1 cellular context compared by ENCODE assay signal in the genomic region with DNA sequence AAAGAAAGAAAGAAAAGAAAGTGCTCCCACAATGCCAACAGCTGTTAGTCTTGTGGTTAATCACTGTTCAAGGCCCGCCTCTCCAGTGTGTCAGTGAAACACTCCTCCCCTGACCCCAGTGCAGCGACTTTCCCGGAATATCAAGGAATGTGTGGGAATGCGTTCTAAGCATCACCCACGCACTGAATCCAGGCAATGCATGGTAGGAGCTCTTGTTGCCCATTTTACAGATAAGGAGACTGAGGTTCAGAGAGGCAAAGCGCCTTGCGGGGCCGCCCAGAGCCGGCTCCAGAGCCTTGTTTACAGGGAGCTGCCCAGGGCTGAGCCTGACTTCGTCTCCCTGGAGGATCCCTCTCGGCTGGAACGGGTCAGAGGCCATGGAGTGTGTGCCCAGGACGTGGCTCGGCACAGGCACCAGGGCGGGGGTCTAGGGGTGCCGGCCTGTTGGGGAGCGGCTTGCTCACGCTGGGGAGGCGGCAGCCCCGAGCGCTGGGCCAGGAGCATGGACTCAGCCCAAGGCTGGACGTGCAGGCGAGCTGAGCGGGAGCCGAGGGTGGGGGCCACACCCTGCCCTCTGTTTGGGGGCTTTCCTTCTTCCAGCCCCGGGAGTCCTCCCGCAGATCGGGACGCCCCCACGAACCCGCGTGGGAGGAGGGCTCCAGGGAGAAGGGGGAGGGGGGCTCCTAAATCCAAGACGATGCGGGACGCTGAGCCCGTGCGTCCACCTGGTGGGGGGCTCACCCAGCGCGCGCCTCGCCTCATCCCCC.
TF ChIP-seq lines count a peak whose summit lies in the region.

No MANE protein-coding gene starts in this region.

TF ChIP-seq in HepG2, 621 proteins besides CTCF, POLR2A, EP300 and RAD21 (continued from another document and continues in another):
- TF ChIP-seq, protein P1, sequence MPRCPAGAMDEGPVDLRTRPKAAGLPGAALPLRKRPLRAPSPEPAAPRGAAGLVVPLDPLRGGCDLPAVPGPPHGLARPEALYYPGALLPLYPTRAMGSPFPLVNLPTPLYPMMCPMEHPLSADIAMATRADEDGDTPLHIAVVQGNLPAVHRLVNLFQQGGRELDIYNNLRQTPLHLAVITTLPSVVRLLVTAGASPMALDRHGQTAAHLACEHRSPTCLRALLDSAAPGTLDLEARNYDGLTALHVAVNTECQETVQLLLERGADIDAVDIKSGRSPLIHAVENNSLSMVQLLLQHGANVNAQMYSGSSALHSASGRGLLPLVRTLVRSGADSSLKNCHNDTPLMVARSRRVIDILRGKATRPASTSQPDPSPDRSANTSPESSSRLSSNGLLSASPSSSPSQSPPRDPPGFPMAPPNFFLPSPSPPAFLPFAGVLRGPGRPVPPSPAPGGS (CRISPR knock-in tag; IDR thresholded peaks at IDR 0.05): 0 out of 2 replicates have a peak, but pooled peaks have one; percentile 36
- TF ChIP-seq BORCS8-MEF2B (CRISPR knock-in tag; IDR thresholded peaks at IDR 0.05) (no peak), ZNF337 (CRISPR knock-in tag; IDR thresholded peaks at IDR 0.05; ENCODE audit: borderline replicate concordance, low read depth) (no peak), NRL (CRISPR knock-in tag; IDR thresholded peaks at IDR 0.05; ENCODE audit: borderline replicate concordance) (0 out of 2 replicates have a peak, but pooled peaks have one; percentile 61), ZMYM3 (CRISPR knock-in tag; IDR thresholded peaks at IDR 0.05) (peak; percentile 98), SKI (IDR thresholded peaks at IDR 0.05; ENCODE audit: partially characterized antibody) (no peak), ZNF550 (CRISPR knock-in tag; IDR thresholded peaks at IDR 0.05; ENCODE audit: borderline replicate concordance) (no peak), CHD2 (IDR thresholded peaks at IDR 0.05; ENCODE audit: low read depth, low read length) (no peak), CREB1 (IDR thresholded peaks at IDR 0.05) (no peak), CREB1 (CRISPR knock-in tag; IDR thresholded peaks at IDR 0.05) (no peak), ZNF703 (CRISPR knock-in tag; IDR thresholded peaks at IDR 0.05; ENCODE audit: borderline replicate concordance) (no peak), ZNF766 (CRISPR knock-in tag; IDR thresholded peaks at IDR 0.05; ENCODE audit: borderline replicate concordance) (0 out of 2 replicates have a peak, but pooled peaks have one; percentile 32), DR1 (CRISPR knock-in tag; IDR thresholded peaks at IDR 0.05) (no peak), CCDC6 (CRISPR knock-in tag; IDR thresholded peaks at IDR 0.05) (peak; percentile 13; the same call in 1 of the 2 replicates), NONO (IDR thresholded peaks at IDR 0.05) (no peak), NONO (CRISPR knock-in tag; conservative IDR thresholded peaks at IDR 0.05) (no peak), PCBP1 (IDR thresholded peaks at IDR 0.05; ENCODE audit: borderline replicate concordance, low read depth, low read length) (no peak), PAX8 (CRISPR knock-in tag; IDR thresholded peaks at IDR 0.05; ENCODE audit: borderline replicate concordance) (no peak), SNRNP70 (IDR thresholded peaks at IDR 0.05; ENCODE audit: low read depth, low read length) (no peak), ZNF713 (CRISPR knock-in tag; IDR thresholded peaks at IDR 0.05) (no peak), ZBTB38 (CRISPR knock-in tag; IDR thresholded peaks at IDR 0.05) (0 out of 2 replicates have a peak, but pooled peaks have one; percentile 39), CENPX (CRISPR knock-in tag; IDR thresholded peaks at IDR 0.05) (no peak), ARNTL (CRISPR knock-in tag; IDR thresholded peaks at IDR 0.05) (no peak), ZNF17 (CRISPR knock-in tag; IDR thresholded peaks at IDR 0.05) (no peak), RBM39 (IDR thresholded peaks at IDR 0.05; ENCODE audit: low read depth, low read length, poor library complexity, severe bottlenecking) (no peak), HMG20B (CRISPR knock-in tag; conservative IDR thresholded peaks at IDR 0.05) (no peak), ZNF501 (CRISPR knock-in tag; IDR thresholded peaks at IDR 0.05) (0 out of 2 replicates have a peak, but pooled peaks have one; percentile 26), FIP1L1 (IDR thresholded peaks at IDR 0.05; ENCODE audit: borderline replicate concordance, insufficient read depth, low read depth, low read length) (no peak), PHB2 (IDR thresholded peaks at IDR 0.05; ENCODE audit: partially characterized antibody) (no peak), ZNF251 (CRISPR knock-in tag; IDR thresholded peaks at IDR 0.05) (no peak), ZNF547 (CRISPR knock-in tag; IDR thresholded peaks at IDR 0.05) (no peak), TCF7 (IDR thresholded peaks at IDR 0.05; ENCODE audit: low read depth) (no peak), ZFP36L2 (CRISPR knock-in tag; IDR thresholded peaks at IDR 0.05) (no peak), NFE2L1 (CRISPR knock-in tag; IDR thresholded peaks at IDR 0.05; ENCODE audit: borderline replicate concordance) (no peak; the same call in 1 of the 2 replicates), ELF3 (CRISPR knock-in tag; IDR thresholded peaks at IDR 0.05) (peak; percentile 31; the same call in 1 of the 2 replicates), KDM3A (CRISPR knock-in tag; IDR thresholded peaks at IDR 0.05; ENCODE audit: low read depth) (no peak), CBX5 (CRISPR knock-in tag; IDR thresholded peaks at IDR 0.05; ENCODE audit: borderline replicate concordance) (no peak)
- TF ChIP-seq, protein P2, sequence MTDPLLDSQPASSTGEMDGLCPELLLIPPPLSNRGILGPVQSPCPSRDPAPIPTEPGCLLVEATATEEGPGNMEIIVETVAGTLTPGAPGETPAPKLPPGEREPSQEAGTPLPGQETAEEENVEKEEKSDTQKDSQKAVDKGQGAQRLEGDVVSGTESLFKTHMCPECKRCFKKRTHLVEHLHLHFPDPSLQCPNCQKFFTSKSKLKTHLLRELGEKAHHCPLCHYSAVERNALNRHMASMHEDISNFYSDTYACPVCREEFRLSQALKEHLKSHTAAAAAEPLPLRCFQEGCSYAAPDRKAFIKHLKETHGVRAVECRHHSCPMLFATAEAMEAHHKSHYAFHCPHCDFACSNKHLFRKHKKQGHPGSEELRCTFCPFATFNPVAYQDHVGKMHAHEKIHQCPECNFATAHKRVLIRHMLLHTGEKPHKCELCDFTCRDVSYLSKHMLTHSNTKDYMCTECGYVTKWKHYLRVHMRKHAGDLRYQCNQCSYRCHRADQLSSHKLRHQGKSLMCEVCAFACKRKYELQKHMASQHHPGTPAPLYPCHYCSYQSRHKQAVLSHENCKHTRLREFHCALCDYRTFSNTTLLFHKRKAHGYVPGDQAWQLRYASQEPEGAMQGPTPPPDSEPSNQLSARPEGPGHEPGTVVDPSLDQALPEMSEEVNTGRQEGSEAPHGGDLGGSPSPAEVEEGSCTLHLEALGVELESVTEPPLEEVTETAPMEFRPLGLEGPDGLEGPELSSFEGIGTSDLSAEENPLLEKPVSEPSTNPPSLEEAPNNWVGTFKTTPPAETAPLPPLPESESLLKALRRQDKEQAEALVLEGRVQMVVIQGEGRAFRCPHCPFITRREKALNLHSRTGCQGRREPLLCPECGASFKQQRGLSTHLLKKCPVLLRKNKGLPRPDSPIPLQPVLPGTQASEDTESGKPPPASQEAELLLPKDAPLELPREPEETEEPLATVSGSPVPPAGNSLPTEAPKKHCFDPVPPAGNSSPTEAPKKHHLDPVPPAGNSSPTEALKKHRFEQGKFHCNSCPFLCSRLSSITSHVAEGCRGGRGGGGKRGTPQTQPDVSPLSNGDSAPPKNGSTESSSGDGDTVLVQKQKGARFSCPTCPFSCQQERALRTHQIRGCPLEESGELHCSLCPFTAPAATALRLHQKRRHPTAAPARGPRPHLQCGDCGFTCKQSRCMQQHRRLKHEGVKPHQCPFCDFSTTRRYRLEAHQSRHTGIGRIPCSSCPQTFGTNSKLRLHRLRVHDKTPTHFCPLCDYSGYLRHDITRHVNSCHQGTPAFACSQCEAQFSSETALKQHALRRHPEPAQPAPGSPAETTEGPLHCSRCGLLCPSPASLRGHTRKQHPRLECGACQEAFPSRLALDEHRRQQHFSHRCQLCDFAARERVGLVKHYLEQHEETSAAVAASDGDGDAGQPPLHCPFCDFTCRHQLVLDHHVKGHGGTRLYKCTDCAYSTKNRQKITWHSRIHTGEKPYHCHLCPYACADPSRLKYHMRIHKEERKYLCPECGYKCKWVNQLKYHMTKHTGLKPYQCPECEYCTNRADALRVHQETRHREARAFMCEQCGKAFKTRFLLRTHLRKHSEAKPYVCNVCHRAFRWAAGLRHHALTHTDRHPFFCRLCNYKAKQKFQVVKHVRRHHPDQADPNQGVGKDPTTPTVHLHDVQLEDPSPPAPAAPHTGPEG (CRISPR knock-in tag; IDR thresholded peaks at IDR 0.05): no peak
- TF ChIP-seq, protein P3, sequence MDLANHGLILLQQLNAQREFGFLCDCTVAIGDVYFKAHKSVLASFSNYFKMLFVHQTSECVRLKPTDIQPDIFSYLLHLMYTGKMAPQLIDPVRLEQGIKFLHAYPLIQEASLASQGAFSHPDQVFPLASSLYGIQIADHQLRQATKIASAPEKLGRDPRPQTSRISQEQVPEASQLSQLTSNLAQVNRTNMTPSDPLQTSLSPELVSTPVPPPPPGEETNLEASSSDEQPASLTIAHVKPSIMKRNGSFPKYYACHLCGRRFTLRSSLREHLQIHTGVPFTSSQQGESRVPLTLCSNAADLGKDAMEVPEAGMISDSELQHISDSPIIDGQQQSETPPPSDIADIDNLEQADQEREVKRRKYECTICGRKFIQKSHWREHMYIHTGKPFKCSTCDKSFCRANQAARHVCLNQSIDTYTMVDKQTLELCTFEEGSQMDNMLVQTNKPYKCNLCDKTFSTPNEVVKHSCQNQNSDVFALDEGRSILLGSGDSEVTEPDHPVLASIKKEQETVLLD (CRISPR knock-in tag; IDR thresholded peaks at IDR 0.05; ENCODE audit: low read depth): no peak
- TF ChIP-seq, protein P4, sequence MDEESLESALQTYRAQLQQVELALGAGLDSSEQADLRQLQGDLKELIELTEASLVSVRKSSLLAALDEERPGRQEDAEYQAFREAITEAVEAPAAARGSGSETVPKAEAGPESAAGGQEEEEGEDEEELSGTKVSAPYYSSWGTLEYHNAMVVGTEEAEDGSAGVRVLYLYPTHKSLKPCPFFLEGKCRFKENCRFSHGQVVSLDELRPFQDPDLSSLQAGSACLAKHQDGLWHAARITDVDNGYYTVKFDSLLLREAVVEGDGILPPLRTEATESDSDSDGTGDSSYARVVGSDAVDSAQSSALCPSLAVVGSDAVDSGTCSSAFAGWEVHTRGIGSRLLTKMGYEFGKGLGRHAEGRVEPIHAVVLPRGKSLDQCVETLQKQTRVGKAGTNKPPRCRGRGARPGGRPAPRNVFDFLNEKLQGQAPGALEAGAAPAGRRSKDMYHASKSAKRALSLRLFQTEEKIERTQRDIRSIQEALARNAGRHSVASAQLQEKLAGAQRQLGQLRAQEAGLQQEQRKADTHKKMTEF (CRISPR knock-in tag; IDR thresholded peaks at IDR 0.05): peak; percentile 10; the same call in 1 of the 2 replicates
- TF ChIP-seq, protein P5, sequence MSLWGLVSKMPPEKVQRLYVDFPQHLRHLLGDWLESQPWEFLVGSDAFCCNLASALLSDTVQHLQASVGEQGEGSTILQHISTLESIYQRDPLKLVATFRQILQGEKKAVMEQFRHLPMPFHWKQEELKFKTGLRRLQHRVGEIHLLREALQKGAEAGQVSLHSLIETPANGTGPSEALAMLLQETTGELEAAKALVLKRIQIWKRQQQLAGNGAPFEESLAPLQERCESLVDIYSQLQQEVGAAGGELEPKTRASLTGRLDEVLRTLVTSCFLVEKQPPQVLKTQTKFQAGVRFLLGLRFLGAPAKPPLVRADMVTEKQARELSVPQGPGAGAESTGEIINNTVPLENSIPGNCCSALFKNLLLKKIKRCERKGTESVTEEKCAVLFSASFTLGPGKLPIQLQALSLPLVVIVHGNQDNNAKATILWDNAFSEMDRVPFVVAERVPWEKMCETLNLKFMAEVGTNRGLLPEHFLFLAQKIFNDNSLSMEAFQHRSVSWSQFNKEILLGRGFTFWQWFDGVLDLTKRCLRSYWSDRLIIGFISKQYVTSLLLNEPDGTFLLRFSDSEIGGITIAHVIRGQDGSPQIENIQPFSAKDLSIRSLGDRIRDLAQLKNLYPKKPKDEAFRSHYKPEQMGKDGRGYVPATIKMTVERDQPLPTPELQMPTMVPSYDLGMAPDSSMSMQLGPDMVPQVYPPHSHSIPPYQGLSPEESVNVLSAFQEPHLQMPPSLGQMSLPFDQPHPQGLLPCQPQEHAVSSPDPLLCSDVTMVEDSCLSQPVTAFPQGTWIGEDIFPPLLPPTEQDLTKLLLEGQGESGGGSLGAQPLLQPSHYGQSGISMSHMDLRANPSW (CRISPR knock-in tag; IDR thresholded peaks at IDR 0.05; ENCODE audit: borderline replicate concordance): no peak
- TF ChIP-seq, protein P6, sequence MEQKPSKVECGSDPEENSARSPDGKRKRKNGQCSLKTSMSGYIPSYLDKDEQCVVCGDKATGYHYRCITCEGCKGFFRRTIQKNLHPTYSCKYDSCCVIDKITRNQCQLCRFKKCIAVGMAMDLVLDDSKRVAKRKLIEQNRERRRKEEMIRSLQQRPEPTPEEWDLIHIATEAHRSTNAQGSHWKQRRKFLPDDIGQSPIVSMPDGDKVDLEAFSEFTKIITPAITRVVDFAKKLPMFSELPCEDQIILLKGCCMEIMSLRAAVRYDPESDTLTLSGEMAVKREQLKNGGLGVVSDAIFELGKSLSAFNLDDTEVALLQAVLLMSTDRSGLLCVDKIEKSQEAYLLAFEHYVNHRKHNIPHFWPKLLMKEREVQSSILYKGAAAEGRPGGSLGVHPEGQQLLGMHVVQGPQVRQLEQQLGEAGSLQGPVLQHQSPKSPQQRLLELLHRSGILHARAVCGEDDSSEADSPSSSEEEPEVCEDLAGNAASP (CRISPR knock-in tag; IDR thresholded peaks at IDR 0.05; ENCODE audit: borderline replicate concordance): no peak
- TF ChIP-seq, protein P7, sequence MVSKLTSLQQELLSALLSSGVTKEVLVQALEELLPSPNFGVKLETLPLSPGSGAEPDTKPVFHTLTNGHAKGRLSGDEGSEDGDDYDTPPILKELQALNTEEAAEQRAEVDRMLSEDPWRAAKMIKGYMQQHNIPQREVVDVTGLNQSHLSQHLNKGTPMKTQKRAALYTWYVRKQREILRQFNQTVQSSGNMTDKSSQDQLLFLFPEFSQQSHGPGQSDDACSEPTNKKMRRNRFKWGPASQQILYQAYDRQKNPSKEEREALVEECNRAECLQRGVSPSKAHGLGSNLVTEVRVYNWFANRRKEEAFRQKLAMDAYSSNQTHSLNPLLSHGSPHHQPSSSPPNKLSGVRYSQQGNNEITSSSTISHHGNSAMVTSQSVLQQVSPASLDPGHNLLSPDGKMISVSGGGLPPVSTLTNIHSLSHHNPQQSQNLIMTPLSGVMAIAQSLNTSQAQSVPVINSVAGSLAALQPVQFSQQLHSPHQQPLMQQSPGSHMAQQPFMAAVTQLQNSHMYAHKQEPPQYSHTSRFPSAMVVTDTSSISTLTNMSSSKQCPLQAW (CRISPR knock-in tag; IDR thresholded peaks at IDR 0.05): no peak
- TF ChIP-seq, protein P8, sequence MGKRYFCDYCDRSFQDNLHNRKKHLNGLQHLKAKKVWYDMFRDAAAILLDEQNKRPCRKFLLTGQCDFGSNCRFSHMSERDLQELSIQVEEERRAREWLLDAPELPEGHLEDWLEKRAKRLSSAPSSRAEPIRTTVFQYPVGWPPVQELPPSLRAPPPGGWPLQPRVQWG (CRISPR knock-in tag; IDR thresholded peaks at IDR 0.05; ENCODE audit: borderline replicate concordance, low read depth): no peak
- TF ChIP-seq, protein P9, sequence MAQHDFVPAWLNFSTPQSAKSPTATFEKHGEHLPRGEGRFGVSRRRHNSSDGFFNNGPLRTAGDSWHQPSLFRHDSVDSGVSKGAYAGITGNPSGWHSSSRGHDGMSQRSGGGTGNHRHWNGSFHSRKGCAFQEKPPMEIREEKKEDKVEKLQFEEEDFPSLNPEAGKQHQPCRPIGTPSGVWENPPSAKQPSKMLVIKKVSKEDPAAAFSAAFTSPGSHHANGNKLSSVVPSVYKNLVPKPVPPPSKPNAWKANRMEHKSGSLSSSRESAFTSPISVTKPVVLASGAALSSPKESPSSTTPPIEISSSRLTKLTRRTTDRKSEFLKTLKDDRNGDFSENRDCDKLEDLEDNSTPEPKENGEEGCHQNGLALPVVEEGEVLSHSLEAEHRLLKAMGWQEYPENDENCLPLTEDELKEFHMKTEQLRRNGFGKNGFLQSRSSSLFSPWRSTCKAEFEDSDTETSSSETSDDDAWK (CRISPR knock-in tag; IDR thresholded peaks at IDR 0.05): no peak
